ENCODE assay signal across 1 cellular context in genomic region chr7:255721-256361, GRCh38.
TF ChIP-seq lines count a peak whose summit lies in the region.

No MANE protein-coding gene starts in this region.

TF ChIP-seq in HepG2, 621 proteins besides CTCF, POLR2A, EP300 and RAD21:
- TF ChIP-seq, protein P1, sequence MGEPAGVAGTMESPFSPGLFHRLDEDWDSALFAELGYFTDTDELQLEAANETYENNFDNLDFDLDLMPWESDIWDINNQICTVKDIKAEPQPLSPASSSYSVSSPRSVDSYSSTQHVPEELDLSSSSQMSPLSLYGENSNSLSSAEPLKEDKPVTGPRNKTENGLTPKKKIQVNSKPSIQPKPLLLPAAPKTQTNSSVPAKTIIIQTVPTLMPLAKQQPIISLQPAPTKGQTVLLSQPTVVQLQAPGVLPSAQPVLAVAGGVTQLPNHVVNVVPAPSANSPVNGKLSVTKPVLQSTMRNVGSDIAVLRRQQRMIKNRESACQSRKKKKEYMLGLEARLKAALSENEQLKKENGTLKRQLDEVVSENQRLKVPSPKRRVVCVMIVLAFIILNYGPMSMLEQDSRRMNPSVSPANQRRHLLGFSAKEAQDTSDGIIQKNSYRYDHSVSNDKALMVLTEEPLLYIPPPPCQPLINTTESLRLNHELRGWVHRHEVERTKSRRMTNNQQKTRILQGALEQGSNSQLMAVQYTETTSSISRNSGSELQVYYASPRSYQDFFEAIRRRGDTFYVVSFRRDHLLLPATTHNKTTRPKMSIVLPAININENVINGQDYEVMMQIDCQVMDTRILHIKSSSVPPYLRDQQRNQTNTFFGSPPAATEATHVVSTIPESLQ (CRISPR knock-in tag; conservative IDR thresholded peaks at IDR 0.05) = no peak
- TF ChIP-seq ZNF556 (CRISPR knock-in tag; IDR thresholded peaks at IDR 0.05; ENCODE audit: borderline replicate concordance) (no peak), AKAP8 (CRISPR knock-in tag; IDR thresholded peaks at IDR 0.05) (no peak)
